Comparison of ENCODE assay signal across 2 cellular contexts in the genomic region with DNA sequence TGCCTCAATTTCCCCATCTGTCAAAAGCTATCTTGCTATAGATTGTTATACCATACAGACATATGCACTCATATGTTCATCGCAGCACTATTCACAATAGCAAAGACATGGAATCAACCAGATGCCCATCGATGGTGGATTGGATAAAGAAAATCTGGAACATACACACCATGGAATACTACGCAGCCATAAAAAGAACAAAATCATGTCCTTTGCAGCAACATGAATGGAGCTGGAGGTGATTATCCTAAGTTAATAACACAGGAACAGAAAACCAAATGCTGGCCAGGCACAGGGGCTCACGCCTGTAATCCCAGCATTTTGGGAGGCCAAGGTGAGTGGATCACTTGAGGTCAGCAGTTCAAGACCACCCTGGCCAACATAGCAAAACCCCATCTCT.
TF ChIP-seq lines count a peak whose summit lies in the region.

No MANE protein-coding gene starts in this region.

TF ChIP-seq in HEK293, 187 proteins besides CTCF, POLR2A, EP300 and RAD21:
- peak; percentile 91 for TF ChIP-seq ZNF146 (tag by site-specific recombination; IDR thresholded peaks at IDR 0.05)

TF ChIP-seq in K562, 482 proteins besides CTCF, POLR2A, EP300 and RAD21:
- TF ChIP-seq ZNF146 (CRISPR knock-in tag; IDR thresholded peaks at IDR 0.05; ENCODE audit: unreplicated experiment) = peak; percentile 15
